In genomic region chr6:41818271-41819054, GRCh38 we compare ENCODE assay signal across 1 cellular context.
A peak's percentile ranks its signal among the peaks of the same experiment; 100 is the strongest.
TF ChIP-seq lines count a peak whose summit lies in the region.

No MANE protein-coding gene starts in this region.

TF ChIP-seq in K562, 482 proteins besides CTCF, POLR2A, EP300 and RAD21 (continues in another document):
- TF ChIP-seq RNF2 (IDR thresholded peaks at IDR 0.05) (peak; percentile 61; the same call in 1 of the 2 replicates), SMARCA4 (IDR thresholded peaks at IDR 0.05) (peak; percentile 93), FOXM1 (IDR thresholded peaks at IDR 0.05; ENCODE audit: low read depth) (peak; percentile 72), FOXM1 (CRISPR knock-in tag; IDR thresholded peaks at IDR 0.05; ENCODE audit: low read depth) (no peak), SOX6 (IDR thresholded peaks at IDR 0.05) (peak; percentile 85), MYC (IDR thresholded peaks at IDR 0.05; ENCODE audit: low read depth, low read length) (peak; percentile 73), MYC (CRISPR knock-in tag; IDR thresholded peaks at IDR 0.05; ENCODE audit: borderline replicate concordance, low read depth) (no peak), KLF10 (CRISPR knock-in tag; IDR thresholded peaks at IDR 0.05) (no peak), NBN (IDR thresholded peaks at IDR 0.05; ENCODE audit: low read depth) (0 out of 2 replicates have a peak, but pooled peaks have one; percentile 43), LEF1 (IDR thresholded peaks at IDR 0.05) (peak; percentile 81), CGGBP1 (CRISPR knock-in tag; IDR thresholded peaks at IDR 0.05) (no peak), ETV1 (tag; conservative IDR thresholded peaks at IDR 0.05; ENCODE audit: low read depth) (peak; percentile 83), POLR2AphosphoS5 (IDR thresholded peaks at IDR 0.05; ENCODE audit: control insufficient read depth, insufficient read depth, low read depth, low read length) (peak; percentile 77), ARNT (IDR thresholded peaks at IDR 0.05) (peak in 1 of 2 experiments; percentile 73; a peak in 3 of 4 replicates), GABPB1 (CRISPR knock-in tag; IDR thresholded peaks at IDR 0.05) (peak; percentile 70), ZKSCAN8 (CRISPR knock-in tag; IDR thresholded peaks at IDR 0.05) (0 out of 2 replicates have a peak, but pooled peaks have one; percentile 66), SMAD4 (CRISPR knock-in tag; conservative IDR thresholded peaks at IDR 0.05) (peak; percentile 36; the same call in 1 of the 2 replicates), ZBTB40 (IDR thresholded peaks at IDR 0.05) (peak; percentile 53; the same call in 1 of the 2 replicates), ZBTB40 (CRISPR knock-in tag; IDR thresholded peaks at IDR 0.05) (no peak), KLF16 (IDR thresholded peaks at IDR 0.05) (peak; percentile 65; the same call in 1 of the 2 replicates), TEAD4 (IDR thresholded peaks at IDR 0.05; ENCODE audit: low read length) (peak; percentile 93), TEAD4 (CRISPR knock-in tag; IDR thresholded peaks at IDR 0.05; ENCODE audit: borderline replicate concordance) (no peak), ZBTB5 (IDR thresholded peaks at IDR 0.05) (0 out of 2 replicates have a peak, but pooled peaks have one; percentile 27), SLC30A9 (CRISPR knock-in tag; IDR thresholded peaks at IDR 0.05) (no peak), JUND (IDR thresholded peaks at IDR 0.05; ENCODE audit: borderline replicate concordance, low read depth, low read length) (peak; percentile 65), JUND (tag; IDR thresholded peaks at IDR 0.05; ENCODE audit: borderline replicate concordance, low read depth, low read length) (peak; percentile 81; the same call in 2 of the 3 replicates), SP1 (CRISPR knock-in tag; IDR thresholded peaks at IDR 0.05) (0 out of 2 replicates have a peak, but pooled peaks have one; percentile 18), FOSL1 (tag; conservative IDR thresholded peaks at IDR 0.05) (peak; percentile 63), PML (IDR thresholded peaks at IDR 0.05; ENCODE audit: low read length) (peak; percentile 84), FOXK2 (conservative IDR thresholded peaks at IDR 0.05 in 1 of 2, IDR thresholded peaks at IDR 0.05 in 1 of 2; ENCODE audit: low read depth in 2 of 2) (peak; percentile 44 to 64; a peak in 2 of 4 replicates), ATF7 (IDR thresholded peaks at IDR 0.05) (peak; percentile 68; the same call in 1 of the 2 replicates), CBFA2T2 (conservative IDR thresholded peaks at IDR 0.05) (peak; percentile 87)
- TF ChIP-seq, protein P1, sequence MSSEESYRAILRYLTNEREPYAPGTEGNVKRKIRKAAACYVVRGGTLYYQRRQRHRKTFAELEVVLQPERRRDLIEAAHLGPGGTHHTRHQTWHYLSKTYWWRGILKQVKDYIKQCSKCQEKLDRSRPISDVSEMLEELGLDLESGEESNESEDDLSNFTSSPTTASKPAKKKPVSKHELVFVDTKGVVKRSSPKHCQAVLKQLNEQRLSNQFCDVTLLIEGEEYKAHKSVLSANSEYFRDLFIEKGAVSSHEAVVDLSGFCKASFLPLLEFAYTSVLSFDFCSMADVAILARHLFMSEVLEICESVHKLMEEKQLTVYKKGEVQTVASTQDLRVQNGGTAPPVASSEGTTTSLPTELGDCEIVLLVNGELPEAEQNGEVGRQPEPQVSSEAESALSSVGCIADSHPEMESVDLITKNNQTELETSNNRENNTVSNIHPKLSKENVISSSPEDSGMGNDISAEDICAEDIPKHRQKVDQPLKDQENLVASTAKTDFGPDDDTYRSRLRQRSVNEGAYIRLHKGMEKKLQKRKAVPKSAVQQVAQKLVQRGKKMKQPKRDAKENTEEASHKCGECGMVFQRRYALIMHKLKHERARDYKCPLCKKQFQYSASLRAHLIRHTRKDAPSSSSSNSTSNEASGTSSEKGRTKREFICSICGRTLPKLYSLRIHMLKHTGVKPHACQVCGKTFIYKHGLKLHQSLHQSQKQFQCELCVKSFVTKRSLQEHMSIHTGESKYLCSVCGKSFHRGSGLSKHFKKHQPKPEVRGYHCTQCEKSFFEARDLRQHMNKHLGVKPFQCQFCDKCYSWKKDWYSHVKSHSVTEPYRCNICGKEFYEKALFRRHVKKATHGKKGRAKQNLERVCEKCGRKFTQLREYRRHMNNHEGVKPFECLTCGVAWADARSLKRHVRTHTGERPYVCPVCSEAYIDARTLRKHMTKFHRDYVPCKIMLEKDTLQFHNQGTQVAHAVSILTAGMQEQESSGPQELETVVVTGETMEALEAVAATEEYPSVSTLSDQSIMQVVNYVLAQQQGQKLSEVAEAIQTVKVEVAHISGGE (CRISPR knock-in tag; IDR thresholded peaks at IDR 0.05): peak in 1 of 3 experiments; percentile 82; a peak in 2 of 6 replicates
- TF ChIP-seq, protein P2, sequence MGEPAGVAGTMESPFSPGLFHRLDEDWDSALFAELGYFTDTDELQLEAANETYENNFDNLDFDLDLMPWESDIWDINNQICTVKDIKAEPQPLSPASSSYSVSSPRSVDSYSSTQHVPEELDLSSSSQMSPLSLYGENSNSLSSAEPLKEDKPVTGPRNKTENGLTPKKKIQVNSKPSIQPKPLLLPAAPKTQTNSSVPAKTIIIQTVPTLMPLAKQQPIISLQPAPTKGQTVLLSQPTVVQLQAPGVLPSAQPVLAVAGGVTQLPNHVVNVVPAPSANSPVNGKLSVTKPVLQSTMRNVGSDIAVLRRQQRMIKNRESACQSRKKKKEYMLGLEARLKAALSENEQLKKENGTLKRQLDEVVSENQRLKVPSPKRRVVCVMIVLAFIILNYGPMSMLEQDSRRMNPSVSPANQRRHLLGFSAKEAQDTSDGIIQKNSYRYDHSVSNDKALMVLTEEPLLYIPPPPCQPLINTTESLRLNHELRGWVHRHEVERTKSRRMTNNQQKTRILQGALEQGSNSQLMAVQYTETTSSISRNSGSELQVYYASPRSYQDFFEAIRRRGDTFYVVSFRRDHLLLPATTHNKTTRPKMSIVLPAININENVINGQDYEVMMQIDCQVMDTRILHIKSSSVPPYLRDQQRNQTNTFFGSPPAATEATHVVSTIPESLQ (CRISPR knock-in tag; IDR thresholded peaks at IDR 0.05): no peak
- TF ChIP-seq, protein P3, sequence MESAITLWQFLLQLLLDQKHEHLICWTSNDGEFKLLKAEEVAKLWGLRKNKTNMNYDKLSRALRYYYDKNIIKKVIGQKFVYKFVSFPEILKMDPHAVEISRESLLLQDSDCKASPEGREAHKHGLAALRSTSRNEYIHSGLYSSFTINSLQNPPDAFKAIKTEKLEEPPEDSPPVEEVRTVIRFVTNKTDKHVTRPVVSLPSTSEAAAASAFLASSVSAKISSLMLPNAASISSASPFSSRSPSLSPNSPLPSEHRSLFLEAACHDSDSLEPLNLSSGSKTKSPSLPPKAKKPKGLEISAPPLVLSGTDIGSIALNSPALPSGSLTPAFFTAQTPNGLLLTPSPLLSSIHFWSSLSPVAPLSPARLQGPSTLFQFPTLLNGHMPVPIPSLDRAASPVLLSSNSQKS (CRISPR knock-in tag; IDR thresholded peaks at IDR 0.05): no peak
- TF ChIP-seq, protein P4, sequence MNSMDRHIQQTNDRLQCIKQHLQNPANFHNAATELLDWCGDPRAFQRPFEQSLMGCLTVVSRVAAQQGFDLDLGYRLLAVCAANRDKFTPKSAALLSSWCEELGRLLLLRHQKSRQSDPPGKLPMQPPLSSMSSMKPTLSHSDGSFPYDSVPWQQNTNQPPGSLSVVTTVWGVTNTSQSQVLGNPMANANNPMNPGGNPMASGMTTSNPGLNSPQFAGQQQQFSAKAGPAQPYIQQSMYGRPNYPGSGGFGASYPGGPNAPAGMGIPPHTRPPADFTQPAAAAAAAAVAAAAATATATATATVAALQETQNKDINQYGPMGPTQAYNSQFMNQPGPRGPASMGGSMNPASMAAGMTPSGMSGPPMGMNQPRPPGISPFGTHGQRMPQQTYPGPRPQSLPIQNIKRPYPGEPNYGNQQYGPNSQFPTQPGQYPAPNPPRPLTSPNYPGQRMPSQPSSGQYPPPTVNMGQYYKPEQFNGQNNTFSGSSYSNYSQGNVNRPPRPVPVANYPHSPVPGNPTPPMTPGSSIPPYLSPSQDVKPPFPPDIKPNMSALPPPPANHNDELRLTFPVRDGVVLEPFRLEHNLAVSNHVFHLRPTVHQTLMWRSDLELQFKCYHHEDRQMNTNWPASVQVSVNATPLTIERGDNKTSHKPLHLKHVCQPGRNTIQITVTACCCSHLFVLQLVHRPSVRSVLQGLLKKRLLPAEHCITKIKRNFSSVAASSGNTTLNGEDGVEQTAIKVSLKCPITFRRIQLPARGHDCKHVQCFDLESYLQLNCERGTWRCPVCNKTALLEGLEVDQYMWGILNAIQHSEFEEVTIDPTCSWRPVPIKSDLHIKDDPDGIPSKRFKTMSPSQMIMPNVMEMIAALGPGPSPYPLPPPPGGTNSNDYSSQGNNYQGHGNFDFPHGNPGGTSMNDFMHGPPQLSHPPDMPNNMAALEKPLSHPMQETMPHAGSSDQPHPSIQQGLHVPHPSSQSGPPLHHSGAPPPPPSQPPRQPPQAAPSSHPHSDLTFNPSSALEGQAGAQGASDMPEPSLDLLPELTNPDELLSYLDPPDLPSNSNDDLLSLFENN (IDR thresholded peaks at IDR 0.05; ENCODE audit: low read depth in 2 of 2, low read length in 2 of 2): peak in 1 of 2 experiments; percentile 80; a peak in 2 of 4 replicates
